In genomic region chr11:61973603-61974162, GRCh38 we compare ENCODE assay signal across 9 cellular contexts. TPM values are rescaled to one million over a fixed set of nuclear protein-coding genes. Genes with fewer than 3 reads are reported as not detected.
DNase-seq lines count a peak whose midpoint lies in the region; ATAC-seq and TF ChIP-seq lines count a peak whose summit lies in the region.
"Had no signal": no experiment of that assay in that cellular context is flagged by ENCODE, and none has a peak within 500 bp of the region (broad histone marks: within the 10 kb centered on the region; RNA-seq: fewer than 3 reads in every experiment).

No MANE protein-coding gene starts in this region.

- H3K4me3 Mint-ChIP-seq in stimulated activated naive CD8-positive, alpha-beta T cell treated with anti-CD3 and anti-CD28 coated beads, Interleukin-15, Interleukin-2, amounts not matched to agents 100 ng/mL and 50 ng/mL, for 24 hours, result no peak overlapping the region
- H3K4me3 Mint-ChIP-seq in dendritic cell treated with granulocyte-macrophage colony-stimulating factor and Interleukin-4, amounts not matched to agents 40 ng/mL and 50 ng/mL, for 4 days, result peak overlapping the region; percentile 41

- peaks cover 53% of the 10 kb centered on the region for H3K27me3 ChIP-seq in neutrophil

- H3K9me3 Mint-ChIP-seq in stimulated activated naive CD8-positive, alpha-beta T cell treated with anti-CD3 and anti-CD28 coated beads, Interleukin-15, Interleukin-2, amounts not matched to agents 100 ng/mL and 50 ng/mL, for 24 hours, result no peaks in the 10 kb centered on the region
- no peaks in the 10 kb centered on the region for H3K9me3 Mint-ChIP-seq in dendritic cell treated with granulocyte-macrophage colony-stimulating factor and Interleukin-4, amounts not matched to agents 40 ng/mL and 50 ng/mL, for 4 days

- H3K4me1 Mint-ChIP-seq in stimulated activated naive CD8-positive, alpha-beta T cell treated with anti-CD3 and anti-CD28 coated beads, Interleukin-15, Interleukin-2, amounts not matched to agents 100 ng/mL and 50 ng/mL, for 24 hours (ENCODE audit: low read depth), result peaks cover 48% of the 10 kb centered on the region
- H3K4me1 Mint-ChIP-seq in dendritic cell treated with granulocyte-macrophage colony-stimulating factor and Interleukin-4, amounts not matched to agents 40 ng/mL and 50 ng/mL, for 4 days (ENCODE audit: low read depth), result peaks cover 79% of the 10 kb centered on the region

- H3K27ac ChIP-seq in neutrophil, result peak overlapping the region; percentile 95

- peak overlapping the region; percentile 85 for H3K27ac Mint-ChIP-seq in stimulated activated naive CD8-positive, alpha-beta T cell treated with anti-CD3 and anti-CD28 coated beads, Interleukin-15, Interleukin-2, amounts not matched to agents 100 ng/mL and 50 ng/mL, for 24 hours
- peak overlapping the region; percentile 99 for H3K27ac Mint-ChIP-seq in dendritic cell treated with granulocyte-macrophage colony-stimulating factor and Interleukin-4, amounts not matched to agents 40 ng/mL and 50 ng/mL, for 4 days

- no peaks in the 10 kb centered on the region for H3K27me3 Mint-ChIP-seq in stimulated activated naive CD8-positive, alpha-beta T cell treated with anti-CD3 and anti-CD28 coated beads, Interleukin-15, Interleukin-2, amounts not matched to agents 100 ng/mL and 50 ng/mL, for 24 hours
- H3K27me3 Mint-ChIP-seq in dendritic cell treated with granulocyte-macrophage colony-stimulating factor and Interleukin-4, amounts not matched to agents 40 ng/mL and 50 ng/mL, for 4 days, result peaks cover 6% of the 10 kb centered on the region

- no peak for TF ChIP-seq CTCF in neutrophil (IDR thresholded peaks at IDR 0.05)

- no peak for ATAC-seq in stimulated activated naive CD8-positive, alpha-beta T cell treated with anti-CD3 and anti-CD28 coated beads, Interleukin-15, Interleukin-2, amounts not matched to agents 100 U/mL and 50 U/mL, for 24 hours
- no peak for ATAC-seq in HG03469 (IDR thresholded peaks at IDR 0.05; ENCODE audit: unreplicated experiment)
- ATAC-seq in GM21367 (IDR thresholded peaks at IDR 0.05; ENCODE audit: unreplicated experiment), result no peak
- ATAC-seq in HG03139 (IDR thresholded peaks at IDR 0.05; ENCODE audit: unreplicated experiment), result no peak

- no peaks in the 10 kb centered on the region for H3K36me3 ChIP-seq in neutrophil

- H3K36me3 Mint-ChIP-seq in stimulated activated naive CD8-positive, alpha-beta T cell treated with anti-CD3 and anti-CD28 coated beads, Interleukin-15, Interleukin-2, amounts not matched to agents 100 ng/mL and 50 ng/mL, for 24 hours (ENCODE audit: low read depth), result no peaks in the 10 kb centered on the region
- H3K36me3 Mint-ChIP-seq in dendritic cell treated with granulocyte-macrophage colony-stimulating factor and Interleukin-4, amounts not matched to agents 40 ng/mL and 50 ng/mL, for 4 days (ENCODE audit: low read depth), result peaks cover 2% of the 10 kb centered on the region

- no peaks in the 10 kb centered on the region for H3K9me3 ChIP-seq in neutrophil

- H3K4me3 ChIP-seq in neutrophil (ENCODE audit: low read depth in 1 of 2, low read length in 1 of 2), result peak overlapping the region in 1 of 2 experiments; percentile 57

- intact Hi-C loops in dendritic cell treated with granulocyte-macrophage colony-stimulating factor and Interleukin-4, amounts not matched to agents 40 ng/mL and 50 ng/mL, for 4 days (cut with micrococcal nuclease), result loop anchor here (5.0 kb wide), 1 partner anchor 109 kb away; no protein-coding TSS in a partner anchor

- no peak for DNase-seq in stimulated activated naive CD8-positive, alpha-beta T cell treated with anti-CD3 and anti-CD28 coated beads, Interleukin-15, Interleukin-2, amounts not matched to agents 100 U/mL and 50 U/mL, for 24 hours
- no peak for DNase-seq in H4 (ENCODE audit: low spot score)
- DNase-seq: OCI-M1 had no signal

- H3K4me1 ChIP-seq in neutrophil (ENCODE audit: control insufficient read depth in 1 of 2, insufficient read depth in 1 of 2, low read depth in 1 of 2, low read length in 1 of 2), result peaks cover 53 to 59% of the 10 kb centered on the region in 2 experiments

RNA-seq across cellular contexts. Expression of gene FTH1, which starts 6.2 kb away (rescaled TPM):
- 966 and 1,264 TPM in 2 replicates for total RNA-seq in H4 (2014; rRNA removed; shearing (Covaris generic))

RNA-seq across cellular contexts. Expression of gene BEST1, which starts 23.5 kb away (rescaled TPM):
- total RNA-seq in H4 (2014; rRNA removed; shearing (Covaris generic)), result 0.39 and 0.62 TPM in 2 replicates

RNA-seq across cellular contexts. Expression of gene RAB3IL1, which starts 56.3 kb away (rescaled TPM):
- total RNA-seq in H4 (2014; rRNA removed; shearing (Covaris generic)), result 2.3 and 7.4 TPM in 2 replicates
